Comparison of ENCODE assay signal across 17 cellular contexts in genomic region chr3:58094657-58095056, GRCh38.
DNase-seq lines count a peak whose midpoint lies in the region; ATAC-seq, FAIRE-seq and TF ChIP-seq lines count a peak whose summit lies in the region.
"Had no signal": no experiment of that assay in that cellular context is flagged by ENCODE, and none has a peak within 500 bp of the region (broad histone marks: within the 10 kb centered on the region; RNA-seq: fewer than 3 reads in every experiment).

No MANE protein-coding gene starts in this region.

- POLR2A ChIA-PET in activated CD4-positive, alpha-beta memory T cell treated with anti-CD3 and anti-CD28 coated beads, Interleukin-2, amount 10 ng/mL, durations not matched to agents 7 days and 5 days (lab: Charles Lee) = no interaction called here

- H3K9ac ChIP-seq in smooth muscle cell (ENCODE audit: low read depth) (no peak overlapping the region), kidney (ENCODE audit: low read length in 2 of 2) (no peak overlapping the region)

- FAIRE-seq in kidney (lab: Jason Lieb, UNC) (no peak), frontal cortex (lab: Jason Lieb, UNC) (no peak)
- FAIRE-seq: GM18507, HTR-8/SVneo had no signal

- no peak overlapping the region for H3K27ac Mint-ChIP-seq in activated CD4-positive, alpha-beta memory T cell treated with anti-CD3 and anti-CD28 coated beads, Interleukin-2, amount 10 ng/mL, durations not matched to agents 7 days and 5 days
- H3K27ac Mint-ChIP-seq: B cell; CD4-positive, alpha-beta T cell; GM23338; H9 had no signal

- H3K4me1 ChIP-seq in ACC112 (ENCODE audit: control insufficient read depth, insufficient read depth, low read length, unreplicated experiment) = peaks cover 4% of the 10 kb centered on the region
- H3K4me1 ChIP-seq in RWPE2 (ENCODE audit: insufficient read depth, poor library complexity, severe bottlenecking) = peaks cover 21% of the 10 kb centered on the region
- H3K4me1 ChIP-seq in smooth muscle cell (ENCODE audit: low read depth) = no peaks in the 10 kb centered on the region
- H3K4me1 ChIP-seq in kidney (ENCODE audit: control insufficient read depth in 1 of 2, insufficient read depth in 1 of 2, low read depth in 1 of 2, low read length in 2 of 2) = no peaks in the 10 kb centered on the region

- peaks cover 4% of the 10 kb centered on the region for H3K79me2 ChIP-seq in ACC112 (ENCODE audit: control insufficient read depth, insufficient read depth, low read length, unreplicated experiment)
- peaks cover 67% of the 10 kb centered on the region for H3K79me2 ChIP-seq in smooth muscle cell (ENCODE audit: low read depth)

- intact Hi-C loops in kidney (cut with DNase I) = no loop called here

- TF ChIP-seq CTCF in RWPE2 (IDR thresholded peaks at IDR 0.05; ENCODE audit: poor library complexity, severe bottlenecking) (no peak), smooth muscle cell (IDR thresholded peaks at IDR 0.05; ENCODE audit: borderline replicate concordance, insufficient read depth, poor library complexity, severe bottlenecking) (no peak), kidney (IDR thresholded peaks at IDR 0.05; ENCODE audit: borderline replicate concordance, extremely low read depth, insufficient read depth) (no peak)

- H2AFZ ChIP-seq in ACC112 (ENCODE audit: low read length, unreplicated experiment) (no peak overlapping the region), smooth muscle cell (ENCODE audit: low read depth) (no peak overlapping the region)
- H2AFZ ChIP-seq: GM23338 had no signal

- H3K27me3 Mint-ChIP-seq in activated CD4-positive, alpha-beta memory T cell treated with anti-CD3 and anti-CD28 coated beads, Interleukin-2, amount 10 ng/mL, durations not matched to agents 7 days and 5 days = no peaks in the 10 kb centered on the region
- H3K27me3 Mint-ChIP-seq: B cell; CD4-positive, alpha-beta T cell had no signal

- no peaks in the 10 kb centered on the region for H3K4me1 Mint-ChIP-seq in activated CD4-positive, alpha-beta memory T cell treated with anti-CD3 and anti-CD28 coated beads, Interleukin-2, amount 10 ng/mL, durations not matched to agents 7 days and 5 days
- H3K4me1 Mint-ChIP-seq: GM23338, H9 had no signal

- H3F3A ChIP-seq in smooth muscle cell (ENCODE audit: low read depth) = no peaks in the 10 kb centered on the region

- peaks cover 16% of the 10 kb centered on the region for H3K36me3 Mint-ChIP-seq in activated CD4-positive, alpha-beta memory T cell treated with anti-CD3 and anti-CD28 coated beads, Interleukin-2, amount 10 ng/mL, durations not matched to agents 7 days and 5 days (ENCODE audit: low read depth)

- no peak overlapping the region for H3K4me2 ChIP-seq in smooth muscle cell
- H3K4me2 ChIP-seq: GM23338 had no signal

- H3K9me3 ChIP-seq in RWPE2 (ENCODE audit: severe bottlenecking) = no peaks in the 10 kb centered on the region
- H3K9me3 ChIP-seq in smooth muscle cell (replicated peaks; ENCODE audit: low read depth) = no peaks in the 10 kb centered on the region
- H3K9me3 ChIP-seq in kidney (ENCODE audit: control insufficient read depth in 1 of 2, low read length in 2 of 2) = no peaks in the 10 kb centered on the region

- peaks cover 65% of the 10 kb centered on the region for H4K20me1 ChIP-seq in smooth muscle cell (ENCODE audit: low read depth)

- 96% methylated on average over 8 of the region's 8 CpGs for WGBS in smooth muscle cell (ENCODE audit: low lambda C conversion rate)

- no peak for ATAC-seq in RWPE2 (ENCODE audit: low read depth)
- ATAC-seq: GM23338 had no signal

- H3K9me3 Mint-ChIP-seq in activated CD4-positive, alpha-beta memory T cell treated with anti-CD3 and anti-CD28 coated beads, Interleukin-2, amount 10 ng/mL, durations not matched to agents 7 days and 5 days = no peaks in the 10 kb centered on the region
- H3K9me3 Mint-ChIP-seq: CD4-positive, alpha-beta T cell; GM23338; H9 had no signal

- H3K27ac ChIP-seq in ACC112 (ENCODE audit: low read depth, low read length) (peak overlapping the region; percentile 54; the same call in 1 of the 2 replicates), RWPE2 (ENCODE audit: poor library complexity, severe bottlenecking) (peak overlapping the region; percentile 43), epithelial cell of prostate (peak overlapping the region; percentile 7), smooth muscle cell (ENCODE audit: low read depth) (peak overlapping the region; percentile 47), kidney (ENCODE audit: low read depth in 2 of 2, low read length in 2 of 2) (no peak overlapping the region)

- H3K4me3 ChIP-seq in ACC112 (ENCODE audit: low read depth, low read length) (no peak overlapping the region), RWPE2 (ENCODE audit: severe bottlenecking) (no peak overlapping the region), smooth muscle cell (no peak overlapping the region), kidney (ENCODE audit: low read length in 2 of 2) (no peak overlapping the region)
- H3K4me3 ChIP-seq: GM23338 had no signal

- H3K4me3 Mint-ChIP-seq in activated CD4-positive, alpha-beta memory T cell treated with anti-CD3 and anti-CD28 coated beads, Interleukin-2, amount 10 ng/mL, durations not matched to agents 7 days and 5 days = no peak overlapping the region
- H3K4me3 Mint-ChIP-seq: B cell; CD4-positive, alpha-beta T cell; GM23338; H9 had no signal

- H3K36me3 ChIP-seq in ACC112 (ENCODE audit: insufficient read depth, low read length) (peaks cover 7% of the 10 kb centered on the region; the same call in 1 of the 2 replicates), RWPE2 (ENCODE audit: low read depth) (peaks cover 100% of the 10 kb centered on the region), smooth muscle cell (ENCODE audit: low read depth) (peaks cover 11% of the 10 kb centered on the region), kidney (ENCODE audit: control insufficient read depth in 1 of 2, insufficient read depth in 2 of 2, low read length in 2 of 2) (peaks cover 16 to 35% of the 10 kb centered on the region in 2 donors)

- DNase-seq in RWPE2 (ENCODE audit: low spot score) (no peak), epithelial cell of prostate (ENCODE audit: low read depth, low spot score) (no peak), smooth muscle cell (lab: John Stamatoyannopoulos, UW; ENCODE audit: unreplicated experiment) (no peak), kidney (no peak), frontal cortex (ENCODE audit: low spot score in 2 of 2) (no peak), NCI-H128 (lab: John Stamatoyannopoulos, UW; ENCODE audit: unreplicated experiment) (no peak)
- no peak for DNase-seq in activated CD4-positive, alpha-beta memory T cell treated with anti-CD3 and anti-CD28 coated beads, Interleukin-2, amount 10 ng/mL, durations not matched to agents 7 days and 5 days
- DNase-seq: C1 segment of cervical spinal cord; Calu3; CD4-positive, alpha-beta T cell; DMS 273 treated with DMSO at 0.1 percent for 48 hours; H9 had no signal

- CTCF ChIA-PET in activated CD4-positive, alpha-beta memory T cell treated with anti-CD3 and anti-CD28 coated beads, Interleukin-2, amount 10 ng/mL, durations not matched to agents 7 days and 5 days (lab: Charles Lee) = no interaction called here

- H3K27me3 ChIP-seq in ACC112 (ENCODE audit: insufficient read depth, low read length) = no peaks in the 10 kb centered on the region
- H3K27me3 ChIP-seq in RWPE2 (ENCODE audit: insufficient read depth, poor library complexity, severe bottlenecking) = no peaks in the 10 kb centered on the region
- H3K27me3 ChIP-seq in smooth muscle cell (ENCODE audit: low read depth) = no peaks in the 10 kb centered on the region

Comparison
In these comparisons a context has a peak if more than half of its experiments do, and no peak if none do; other contexts are left out.
1. H3K27ac ChIP-seq: peak in ACC112 (single experiment), RWPE2 (single experiment), epithelial cell of prostate (single experiment) and smooth muscle cell (single experiment); none in kidney (0 of 2).